26 cellular contexts compared by ENCODE assay signal in the genomic region with DNA sequence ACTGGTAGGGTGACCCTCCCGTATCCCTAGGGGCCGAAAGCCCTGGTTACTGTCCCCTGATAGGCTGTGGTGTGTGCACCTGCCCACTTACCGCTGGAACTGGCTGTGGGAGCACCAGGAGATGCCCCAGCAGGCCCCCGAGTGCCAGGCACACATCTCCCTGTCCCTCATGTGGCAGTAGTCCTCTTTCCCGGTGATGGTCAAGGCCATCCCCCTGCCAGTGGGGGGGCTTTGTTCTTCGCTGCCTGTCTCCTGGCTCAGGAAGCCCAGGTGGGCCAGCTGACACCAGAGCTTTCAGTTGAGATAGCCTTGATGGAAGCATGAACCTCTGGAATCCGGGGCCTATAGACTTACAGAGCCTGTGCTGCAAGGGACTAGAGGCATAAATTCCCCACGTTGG.
DNase-seq lines count a peak whose midpoint lies in the region; FAIRE-seq and TF ChIP-seq lines count a peak whose summit lies in the region.
"Had no signal": no experiment of that assay in that cellular context is flagged by ENCODE, and none has a peak within 500 bp of the region (broad histone marks: within the 10 kb centered on the region; RNA-seq: fewer than 3 reads in every experiment).

No MANE protein-coding gene starts in this region.

- H3K36me3 Mint-ChIP-seq in MCF 10A (ENCODE audit: insufficient read depth, unreplicated experiment) (no peaks in the 10 kb centered on the region), chondrocyte (ENCODE audit: low read depth) (no peaks in the 10 kb centered on the region), neural crest cell (ENCODE audit: low read depth) (no peaks in the 10 kb centered on the region)
- H3K36me3 Mint-ChIP-seq: CD14-positive monocyte; CD8-positive, alpha-beta memory T cell had no signal

- peak overlapping the region; percentile 55 to 68 for H3K27ac ChIP-seq in breast epithelium
- peak overlapping the region; percentile 47 for H3K27ac ChIP-seq in thymus (ENCODE audit: low read depth)
- H3K27ac ChIP-seq: A549; BLaER1 treated with 17β-estradiol and CSF1 and Interleukin-3, amounts not matched to agents 10 nM and 100 nM; GM23248 had no signal

- H3K9me3 ChIP-seq in breast epithelium = no peaks in the 10 kb centered on the region
- no peaks in the 10 kb centered on the region for H3K9me3 ChIP-seq in thymus (ENCODE audit: control insufficient read depth)
- H3K9me3 ChIP-seq: A549; BE2C; BLaER1 treated with 17β-estradiol and CSF1 and Interleukin-3, amounts not matched to agents 10 nM and 100 nM had no signal

- CTCF ChIA-PET in MCF 10A (lab: Yijun Ruan, JAX) = no interaction called here

- no peak overlapping the region for H3K27ac Mint-ChIP-seq in MCF 10A (ENCODE audit: low read depth, unreplicated experiment)
- H3K27ac Mint-ChIP-seq in chondrocyte (ENCODE audit: unreplicated experiment) = no peak overlapping the region
- peak overlapping the region; percentile 19 for H3K27ac Mint-ChIP-seq in neural crest cell (ENCODE audit: unreplicated experiment)
- H3K27ac Mint-ChIP-seq: CD14-positive monocyte; CD4-positive, alpha-beta T cell; CD8-positive, alpha-beta memory T cell; H9 had no signal

- no peak overlapping the region for H3K4me3 Mint-ChIP-seq in MCF 10A (ENCODE audit: unreplicated experiment)
- H3K4me3 Mint-ChIP-seq in chondrocyte (ENCODE audit: unreplicated experiment) = no peak overlapping the region
- no peak overlapping the region for H3K4me3 Mint-ChIP-seq in neural crest cell
- H3K4me3 Mint-ChIP-seq: CD14-positive monocyte; CD4-positive, alpha-beta T cell; CD8-positive, alpha-beta memory T cell; H9 had no signal

- BruUV-seq in MCF 10A (replicated peaks; lab: Mats Ljungman, UMichigan) = no TSS peak

- TF ChIP-seq CTCF in breast epithelium (IDR thresholded peaks at IDR 0.05) (no peak), MCF 10A (IDR thresholded peaks at IDR 0.05; ENCODE audit: unreplicated experiment) (no peak), chondrocyte (IDR thresholded peaks at IDR 0.05) (no peak), neural crest cell (conservative IDR thresholded peaks at IDR 0.05) (no peak)

- no peak for FAIRE-seq in RCC 7860 (lab: Jason Lieb, UNC)
- FAIRE-seq: A549, GM12892, H1 had no signal

- H3K9me3 Mint-ChIP-seq in MCF 10A (ENCODE audit: unreplicated experiment) (no peaks in the 10 kb centered on the region), chondrocyte (ENCODE audit: low read depth) (no peaks in the 10 kb centered on the region), neural crest cell (no peaks in the 10 kb centered on the region)
- H3K9me3 Mint-ChIP-seq: CD4-positive, alpha-beta T cell; CD8-positive, alpha-beta memory T cell had no signal

- H3K4me3 ChIP-seq in breast epithelium = no peak overlapping the region
- H3K4me3 ChIP-seq in thymus (ENCODE audit: low read length) = no peak overlapping the region
- H3K4me3 ChIP-seq: A549; BLaER1 treated with 17β-estradiol and CSF1 and Interleukin-3, amounts not matched to agents 10 nM and 100 nM; GM23248 had no signal

- H3K4me1 ChIP-seq in breast epithelium (no peaks in the 10 kb centered on the region), thymus (ENCODE audit: control insufficient read depth, insufficient read depth, low read length) (no peaks in the 10 kb centered on the region)
- H3K4me1 ChIP-seq: A549, BE2C had no signal

- no peak for TF ChIP-seq POLR2A in breast epithelium (IDR thresholded peaks at IDR 0.05)

- intact Hi-C loops in breast epithelium (cut with DNase I; ENCODE audit: low total_unique reads) = no loop called here
- intact Hi-C loops in MCF 10A (cut with micrococcal nuclease) = no loop called here

- WGBS in thymus = 86% methylated on average over 8 of the region's 8 CpGs

- H3K4me1 Mint-ChIP-seq in MCF 10A (ENCODE audit: insufficient read depth, unreplicated experiment) (no peaks in the 10 kb centered on the region), chondrocyte (ENCODE audit: low read depth) (no peaks in the 10 kb centered on the region), neural crest cell (no peaks in the 10 kb centered on the region)
- H3K4me1 Mint-ChIP-seq: CD14-positive monocyte; CD8-positive, alpha-beta memory T cell; H9 had no signal

- H3K27me3 ChIP-seq in breast epithelium = no peaks in the 10 kb centered on the region
- no peaks in the 10 kb centered on the region for H3K27me3 ChIP-seq in thymus (ENCODE audit: control insufficient read depth, insufficient read depth)
- H3K27me3 ChIP-seq: BE2C; BLaER1 treated with 17β-estradiol and CSF1 and Interleukin-3, amounts not matched to agents 10 nM and 100 nM had no signal

- DNase-seq in breast epithelium (ENCODE audit: low spot score in 2 of 2) (no peak), MCF 10A (ENCODE audit: unreplicated experiment) (no peak), chondrocyte (ENCODE audit: low spot score) (peak; percentile 84), neural crest cell (ENCODE audit: low read depth, low spot score) (no peak), hippocampal formation (lab: John Stamatoyannopoulos, UW) (no peak), RCC 7860 (ENCODE audit: low spot score) (no peak), COLO829 (ENCODE audit: low spot score) (no peak)
- DNase-seq: 8988T; ACHN; AML-193; BE2C; Calu3; CD4-positive, alpha-beta T cell; CD8-positive, alpha-beta memory T cell; COR-L47; DMS53; DMS79 treated with DMSO at 0.1 percent for 48 hours; GF-D8; GM23248; H9 had no signal

- POLR2A ChIA-PET in MCF 10A (lab: Yijun Ruan, JAX) = no interaction called here

- H3K27me3 Mint-ChIP-seq in MCF 10A (ENCODE audit: insufficient read depth, unreplicated experiment) (no peaks in the 10 kb centered on the region), chondrocyte (ENCODE audit: low read depth) (no peaks in the 10 kb centered on the region), neural crest cell (ENCODE audit: low read depth) (no peaks in the 10 kb centered on the region)
- H3K27me3 Mint-ChIP-seq: CD4-positive, alpha-beta T cell had no signal

- H3K36me3 ChIP-seq in breast epithelium = no peaks in the 10 kb centered on the region
- H3K36me3 ChIP-seq in thymus (ENCODE audit: control insufficient read depth, insufficient read depth) = no peaks in the 10 kb centered on the region
- H3K36me3 ChIP-seq: BE2C; BLaER1 treated with 17β-estradiol and CSF1 and Interleukin-3, amounts not matched to agents 10 nM and 100 nM had no signal
